Comparison of ENCODE assay signal across 16 cellular contexts in the genomic region with DNA sequence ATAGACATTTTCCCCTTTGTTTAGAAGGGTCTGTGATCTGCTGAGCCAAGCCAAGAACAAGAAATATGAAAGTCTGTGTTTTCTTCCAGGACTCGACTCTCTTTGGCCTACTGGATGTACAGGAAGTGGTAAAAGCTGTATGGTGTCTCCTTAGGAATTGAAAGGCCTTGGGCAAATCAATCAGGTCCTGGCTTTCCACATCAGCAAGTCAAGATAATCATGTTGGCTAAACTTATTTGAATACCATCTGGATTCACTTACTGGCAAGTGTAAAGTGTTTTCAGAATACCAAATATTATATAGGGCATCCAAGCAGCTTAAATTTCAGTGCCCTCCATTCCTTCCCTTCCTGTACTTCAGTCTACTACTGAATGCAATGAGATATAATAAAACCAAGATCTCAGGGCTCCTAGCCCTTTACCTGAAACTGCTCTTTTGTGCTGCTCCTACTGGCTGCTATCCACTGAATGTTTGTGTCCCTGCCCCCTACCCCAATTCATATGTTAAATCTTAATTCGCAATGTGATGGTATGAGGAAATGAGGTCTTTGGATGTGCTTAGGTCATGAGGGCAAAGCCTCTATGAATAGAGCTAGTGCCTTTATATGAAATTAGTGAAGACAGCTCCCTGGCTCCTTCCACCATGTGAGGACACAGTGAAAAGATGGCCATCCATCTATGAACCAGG.
"Had no signal": no experiment of that assay in that cellular context is flagged by ENCODE, and none has a peak within 500 bp of the region (broad histone marks: within the 10 kb centered on the region; RNA-seq: fewer than 3 reads in every experiment).

No MANE protein-coding gene starts in this region.

- H3K36me3 Mint-ChIP-seq: naive thymus-derived CD4-positive, alpha-beta T cell had no signal

- DNase-seq: activated CD4-positive, alpha-beta T cell treated with anti-CD3 and anti-CD28 coated beads, Interleukin-2, amount 50 U/mL, for 48 hours; activated CD4-positive, CD25-positive, alpha-beta regulatory T cell treated with anti-CD3 and anti-CD28 coated beads, Interleukin-2, amount 50 U/mL, for 72 hours; activated naive CD4-positive, alpha-beta T cell treated with Interleukin-2 at 50 U/mL for 16 hours; activated naive CD8-positive, alpha-beta T cell treated with anti-CD3 and anti-CD28 coated beads, Interleukin-2, amount 50 U/mL, for 24 hours; colonic mucosa; foreskin melanocyte; naive thymus-derived CD4-positive, alpha-beta T cell; stimulated activated CD4-positive, alpha-beta T cell treated with anti-CD3 and anti-CD28 coated beads, Interleukin-2, amount 100 ng/mL, for 48 hours; stimulated activated naive B cell treated with anti-CD40 and anti-IgM and Interleukin-4, amounts not matched to agents 10 μg/mL and 1 μg/mL and 100 μg/mL, for 72 hours; transverse colon had no signal

- H3K27ac ChIP-seq: colonic mucosa, neutrophil, transverse colon had no signal

- H3K4me3 ChIP-seq: colonic mucosa, transverse colon had no signal

- H3K27me3 Mint-ChIP-seq: activated naive CD8-positive, alpha-beta T cell treated with anti-CD3 and anti-CD28 coated beads, Interleukin-2, amount 50 U/mL, for 24 hours; stimulated activated naive B cell treated with anti-CD40 and anti-IgM and Interleukin-4, amounts not matched to agents 10 μg/mL and 1 μg/mL and 100 μg/mL, for 72 hours had no signal

- H3K9me3 ChIP-seq: colonic mucosa, neutrophil had no signal

- H3K4me1 ChIP-seq: colonic mucosa, transverse colon had no signal

- ATAC-seq: activated naive CD8-positive, alpha-beta T cell treated with anti-CD3 and anti-CD28 coated beads, Interleukin-2, amount 50 U/mL, for 24 hours; activated T-helper 17 cell treated with anti-CD3 and anti-CD28 coated beads, Interleukin-2, amount 50 U/mL, for 72 hours; esophagus mucosa; left lobe of liver; naive thymus-derived CD4-positive, alpha-beta T cell; stimulated activated naive B cell treated with anti-CD40 and anti-IgM and Interleukin-4, amounts not matched to agents 10 μg/mL and 1 μg/mL and 100 μg/mL, for 72 hours had no signal

- H3K27ac Mint-ChIP-seq: activated naive CD8-positive, alpha-beta T cell treated with anti-CD3 and anti-CD28 coated beads, Interleukin-2, amount 50 U/mL, for 24 hours; activated T-helper 17 cell treated with anti-CD3 and anti-CD28 coated beads, Interleukin-2, amount 50 U/mL, for 72 hours; naive thymus-derived CD4-positive, alpha-beta T cell; stimulated activated naive B cell treated with anti-CD40 and anti-IgM and Interleukin-4, amounts not matched to agents 10 μg/mL and 1 μg/mL and 100 μg/mL, for 72 hours; T-helper 2 cell treated with Interferon-gamma antibody and Interleukin-4, amounts not matched to agents 5 μg/mL and 100 μg/mL, for 36 hours had no signal

- FAIRE-seq: keratinocyte had no signal

- H3K27me3 ChIP-seq: colonic mucosa, neutrophil, transverse colon had no signal

- H3K36me3 ChIP-seq: colonic mucosa, neutrophil, transverse colon had no signal

- H3K9me3 Mint-ChIP-seq: T-helper 2 cell treated with Interferon-gamma antibody and Interleukin-4, amounts not matched to agents 5 μg/mL and 100 μg/mL, for 36 hours had no signal

- H3K4me1 Mint-ChIP-seq: activated naive CD8-positive, alpha-beta T cell treated with anti-CD3 and anti-CD28 coated beads, Interleukin-2, amount 50 U/mL, for 24 hours; activated T-helper 17 cell treated with anti-CD3 and anti-CD28 coated beads, Interleukin-2, amount 50 U/mL, for 72 hours; naive thymus-derived CD4-positive, alpha-beta T cell had no signal

- H3K4me3 Mint-ChIP-seq: activated naive CD8-positive, alpha-beta T cell treated with anti-CD3 and anti-CD28 coated beads, Interleukin-2, amount 50 U/mL, for 24 hours; activated T-helper 17 cell treated with anti-CD3 and anti-CD28 coated beads, Interleukin-2, amount 50 U/mL, for 72 hours; naive thymus-derived CD4-positive, alpha-beta T cell; stimulated activated naive B cell treated with anti-CD40 and anti-IgM and Interleukin-4, amounts not matched to agents 10 μg/mL and 1 μg/mL and 100 μg/mL, for 72 hours; T-helper 2 cell treated with Interferon-gamma antibody and Interleukin-4, amounts not matched to agents 5 μg/mL and 100 μg/mL, for 36 hours had no signal
